Comparison of ENCODE assay signal across 25 cellular contexts in genomic region chr4:62806786-62807185, GRCh38.
"Had no signal": no experiment of that assay in that cellular context is flagged by ENCODE, and none has a peak within 500 bp of the region (broad histone marks: within the 10 kb centered on the region; RNA-seq: fewer than 3 reads in every experiment).

No MANE protein-coding gene starts in this region.

- H3K4me1 ChIP-seq: breast epithelium, SJSA1 had no signal

- ATAC-seq: activated CD4-positive, CD25-positive, alpha-beta regulatory T cell treated with anti-CD3 and anti-CD28 coated beads, Interleukin-2, amount 50 U/mL, for 24 hours; activated CD8-positive, alpha-beta T cell treated with anti-CD3 and anti-CD28 coated beads, Interleukin-2, amount 10 ng/mL, durations not matched to agents 7 days and 5 days; SK-N-SH treated with all-trans-retinoic acid at 6 μM for 48 hours had no signal

- H3K27me3 ChIP-seq: breast epithelium, SJSA1 had no signal

- H3K4me3 ChIP-seq: breast epithelium, SJSA1 had no signal

- H3K9me3 ChIP-seq: breast epithelium, SJSA1 had no signal

- DNase-seq: activated CD4-positive, alpha-beta T cell treated with anti-CD3 and anti-CD28 coated beads for 4 hours; activated CD4-positive, alpha-beta T cell treated with anti-CD3 and anti-CD28 coated beads, Interleukin-2, amount 50 U/mL, for 4 hours; activated CD8-positive, alpha-beta memory T cell treated with anti-CD3 and anti-CD28 coated beads, Interleukin-2, amount 50 U/mL, for 48 hours; activated CD8-positive, alpha-beta T cell treated with anti-CD3 and anti-CD28 coated beads, Interleukin-2, amount 10 ng/mL, durations not matched to agents 7 days and 5 days; activated effector memory CD4-positive, alpha-beta T cell treated with Interleukin-2 at 50 U/mL for 16 hours; activated naive CD4-positive, alpha-beta T cell; activated T-cell treated with anti-CD3 and anti-CD28 coated beads, Interleukin-2, amount 50 U/mL, for 24 hours; aorta; caudate nucleus; KG1; NCI-H1092; NCI-H1417 treated with DMSO at 0.1 percent for 48 hours; NCI-H187; NCI-H2081; NCI-H446; NCI-H524 treated with DMSO at 0.1 percent for 48 hours; NCI-H82; OCI-M1; SHP77; SW 1271 had no signal

- H3K36me3 ChIP-seq: breast epithelium, SJSA1 had no signal

- H3K27ac ChIP-seq: breast epithelium, SJSA1 had no signal

- FAIRE-seq: RCC 7860 had no signal
